ENCODE assay signal across 7 cellular contexts in genomic region chr21:35782667-35783066, GRCh38.
"Had no signal": no experiment of that assay in that cellular context is flagged by ENCODE, and none has a peak within 500 bp of the region (broad histone marks: within the 10 kb centered on the region; RNA-seq: fewer than 3 reads in every experiment).

No MANE protein-coding gene starts in this region.

- H3K4me3 Mint-ChIP-seq: IgD-negative memory B cell had no signal

- H3K27ac ChIP-seq: HL-60 had no signal

- H3K4me3 ChIP-seq: K562 had no signal

- DNase-seq: IMR-90, KBM-7 had no signal

- ATAC-seq: HepG2, K562 had no signal

- H3K27ac Mint-ChIP-seq: IgD-negative memory B cell had no signal

- FAIRE-seq: HepG2, HTR-8/SVneo, K562 had no signal

- H3K4me1 Mint-ChIP-seq: IgD-negative memory B cell had no signal
